ENCODE assay signal across 24 cellular contexts in genomic region chr5:31738199-31738598, GRCh38.
"Had no signal": no experiment of that assay in that cellular context is flagged by ENCODE, and none has a peak within 500 bp of the region (broad histone marks: within the 10 kb centered on the region; RNA-seq: fewer than 3 reads in every experiment).

No MANE protein-coding gene starts in this region.

- DNase-seq: activated CD4-positive, alpha-beta T cell treated with anti-CD3 and anti-CD28 coated beads for 48 hours; activated CD4-positive, alpha-beta T cell treated with anti-CD3 and anti-CD28 coated beads, Interleukin-2, amount 50 U/mL, for 4 hours; activated CD4-positive, CD25-positive, alpha-beta regulatory T cell treated with anti-CD3 and anti-CD28 coated beads, Interleukin-2, amount 50 U/mL, for 72 hours; activated CD8-positive, alpha-beta memory T cell treated with anti-CD3 and anti-CD28 coated beads, Interleukin-2, amount 50 U/mL, for 48 hours; activated CD8-positive, alpha-beta T cell treated with anti-CD3 and anti-CD28 coated beads, Interleukin-2, amount 10 ng/mL, durations not matched to agents 7 days and 5 days; activated effector memory CD4-positive, alpha-beta T cell treated with Interleukin-2 at 50 U/mL for 16 hours; activated naive CD4-positive, alpha-beta T cell; activated T-cell treated with anti-CD3 and anti-CD28 coated beads, Interleukin-2, amount 50 U/mL, for 1 hour; aorta; Karpas-422; MM.1S; NCI-H1105 treated with DMSO at 0.1 percent for 48 hours; NCI-H1436 treated with DMSO at 0.1 percent for 48 hours; NCI-H187; NCI-H2081; NCI-H510A treated with DMSO at 0.1 percent for 48 hours; NCI-H69; NK-92 treated with Interleukin-12 subunit alpha and Interleukin-12 subunit beta, amount 100 ng/mL, for 24 hours; PC-3; SIG-M5; T-helper 17 cell; T-helper 9 cell had no signal

- H3K4me3 ChIP-seq: K562 had no signal

- ATAC-seq: activated CD8-positive, alpha-beta T cell treated with anti-CD3 and anti-CD28 coated beads, Interleukin-2, amount 10 ng/mL, durations not matched to agents 7 days and 5 days; K562; PC-3; T-helper 17 cell; WTC11 had no signal
